Comparison of ENCODE assay signal across 9 cellular contexts in genomic region chr22:40463727-40464126, GRCh38.
DNase-seq lines count a peak whose midpoint lies in the region; ATAC-seq and TF ChIP-seq lines count a peak whose summit lies in the region.
"Had no signal": no experiment of that assay in that cellular context is flagged by ENCODE, and none has a peak within 500 bp of the region (broad histone marks: within the 10 kb centered on the region; RNA-seq: fewer than 3 reads in every experiment).

No MANE protein-coding gene starts in this region.

- H3K56ac ChIP-seq in H9 (ENCODE audit: insufficient read length, low read depth, low read length) = no peak overlapping the region

- H3K27me3 Mint-ChIP-seq in H9 (ENCODE audit: low read depth) (no peaks in the 10 kb centered on the region), T-helper 17 cell (no peaks in the 10 kb centered on the region)
- no peaks in the 10 kb centered on the region for H3K27me3 Mint-ChIP-seq in central memory CD8-positive, alpha-beta T cell

- H2BK5ac ChIP-seq in H9 (ENCODE audit: insufficient read length, low read length) = no peak overlapping the region

- H2AFZ ChIP-seq in H9 (ENCODE audit: low read length) = no peak overlapping the region

- H2BK20ac ChIP-seq in H9 (ENCODE audit: low read depth, low read length, poor library complexity, severe bottlenecking) = no peak overlapping the region

- H3K27ac ChIP-seq in H9 (ENCODE audit: insufficient read length, low read depth, low read length) = no peak overlapping the region
- H3K27ac ChIP-seq: thoracic aorta had no signal

- H3K23me2 ChIP-seq in H9 (ENCODE audit: insufficient read length, low read depth, low read length, poor library complexity, severe bottlenecking) = no peaks in the 10 kb centered on the region

- no peak overlapping the region for H3K9ac ChIP-seq in H9 (ENCODE audit: extremely low read depth, insufficient read length, low read length)

- no peak overlapping the region for H3K14ac ChIP-seq in H9 (ENCODE audit: insufficient read depth, low read length)

- H2BK120ac ChIP-seq in H9 (ENCODE audit: low read depth, low read length, poor library complexity, severe bottlenecking) = no peak overlapping the region

- no peak overlapping the region for H3K4me2 ChIP-seq in H9 (ENCODE audit: insufficient read depth, insufficient read length, low read length)

- no peak overlapping the region for H4K8ac ChIP-seq in H9 (replicated peaks; ENCODE audit: insufficient read length, low read depth, low read length)

- H3K27me3 ChIP-seq in H9 (ENCODE audit: insufficient read depth, low read length) = no peaks in the 10 kb centered on the region

- H3T11ph ChIP-seq in H9 (ENCODE audit: low read length) = no peak overlapping the region

- no peaks in the 10 kb centered on the region for H4K20me1 ChIP-seq in H9 (ENCODE audit: control insufficient read depth, insufficient read depth, insufficient read length)

- no peak overlapping the region for H4K91ac ChIP-seq in H9 (ENCODE audit: insufficient read length, low read depth, low read length)

- no peaks in the 10 kb centered on the region for H3K79me1 ChIP-seq in H9 (ENCODE audit: insufficient read depth, low read depth, low read length, poor library complexity, severe bottlenecking)

- no peak overlapping the region for H3K18ac ChIP-seq in H9 (ENCODE audit: insufficient read length, low read depth, low read length)

- no CpG with 5 or more reads among the region's 6 CpGs for WGBS in H9 (ENCODE audit: extremely low coverage, insufficient read length, low lambda C conversion rate)

- H3K4me1 Mint-ChIP-seq in H9 (0 out of 4 replicates have a peak, but pooled peaks cover 0 to 2% of the 10 kb centered on the region in 2 experiments), T-helper 17 cell (peaks cover 55% of the 10 kb centered on the region)
- peaks cover 55% of the 10 kb centered on the region for H3K4me1 Mint-ChIP-seq in central memory CD8-positive, alpha-beta T cell

- H3K4me3 Mint-ChIP-seq in H9 (no peak overlapping the region), T-helper 17 cell (peak overlapping the region; percentile 97)
- H3K4me3 Mint-ChIP-seq in central memory CD8-positive, alpha-beta T cell = peak overlapping the region; percentile 92

- ATAC-seq in T-helper 17 cell = peak; percentile 74
- ATAC-seq in central memory CD8-positive, alpha-beta T cell (replicated peaks; ENCODE audit: extremely low read depth, poor library complexity, severe bottlenecking) = peak; percentile 67

- TF ChIP-seq CTCF in H9 (conservative IDR thresholded peaks at IDR 0.05) = no peak

- no peaks in the 10 kb centered on the region for H3K79me2 ChIP-seq in H9 (ENCODE audit: insufficient read depth, low read length)

- DNase-seq in H9 (no peak), T-helper 17 cell (no peak), NCI-H128 (lab: John Stamatoyannopoulos, UW; ENCODE audit: unreplicated experiment) (no peak), COLO668 (lab: John Stamatoyannopoulos, UW; ENCODE audit: unreplicated experiment) (no peak), iPS-NIHi11 (ENCODE audit: low spot score) (no peak), NCI-H69 (lab: John Stamatoyannopoulos, UW) (no peak)
- DNase-seq in central memory CD8-positive, alpha-beta T cell (ENCODE audit: low spot score in 2 of 2) = no peak
- DNase-seq in stimulated activated naive CD4-positive, alpha-beta T cell (lab: John Stamatoyannopoulos, UW) = peak in 4 of 6 experiments; percentile 7 to 70 (median 49)

- H2BK12ac ChIP-seq in H9 (ENCODE audit: insufficient read length, low read depth, low read length) = no peak overlapping the region

- no peak overlapping the region for H2AK5ac ChIP-seq in H9 (ENCODE audit: insufficient read length, low read length)

- no peaks in the 10 kb centered on the region for H3K4me1 ChIP-seq in H9 (ENCODE audit: insufficient read depth, low read length)

- H3K9me3 ChIP-seq in H9 (ENCODE audit: control insufficient read depth, low read depth, low read length) (no peaks in the 10 kb centered on the region), T-helper 17 cell (ENCODE audit: control insufficient read depth, low read length, poor library complexity, severe bottlenecking) (no peaks in the 10 kb centered on the region)
- H3K9me3 ChIP-seq: thoracic aorta had no signal

- H3K23ac ChIP-seq in H9 (ENCODE audit: insufficient read length, low read depth, low read length) = no peak overlapping the region

- H2BK15ac ChIP-seq in H9 (ENCODE audit: low read depth, low read length) = no peak overlapping the region

- H4K5ac ChIP-seq in H9 (ENCODE audit: insufficient read length, low read depth, low read length) = no peak overlapping the region

- H3K4ac ChIP-seq in H9 (ENCODE audit: low read depth, low read length) = no peak overlapping the region

- peak overlapping the region in 2 of 3 experiments; percentile 18 to 69; a peak in 3 of 7 replicates for H3K27ac Mint-ChIP-seq in H9
- peak overlapping the region; percentile 98 for H3K27ac Mint-ChIP-seq in T-helper 17 cell
- H3K27ac Mint-ChIP-seq in central memory CD8-positive, alpha-beta T cell (ENCODE audit: low read depth) = peak overlapping the region; percentile 87

- peaks cover 6 to 14% (median 7%) of the 10 kb centered on the region in 3 experiments; a peak in 6 of 7 replicates for H3K36me3 Mint-ChIP-seq in H9 (ENCODE audit: insufficient read depth in 1 of 3, low read depth in 3 of 3)
- H3K36me3 Mint-ChIP-seq in T-helper 17 cell (ENCODE audit: low read depth) = peaks cover 9% of the 10 kb centered on the region
- H3K36me3 Mint-ChIP-seq in central memory CD8-positive, alpha-beta T cell (ENCODE audit: insufficient read depth) = peaks cover 23% of the 10 kb centered on the region

- no peaks in the 10 kb centered on the region for H3K9me3 Mint-ChIP-seq in H9
- no peaks in the 10 kb centered on the region for H3K9me3 Mint-ChIP-seq in central memory CD8-positive, alpha-beta T cell

Comparison
In these comparisons a context has a peak if more than half of its experiments do, and no peak if none do; other contexts are left out.
1. DNase-seq: peak in stimulated activated naive CD4-positive, alpha-beta T cell (4 of 6); none in H9 (single experiment), T-helper 17 cell (0 of 3), central memory CD8-positive, alpha-beta T cell (0 of 2), NCI-H128 (single experiment), COLO668 (single experiment), iPS-NIHi11 (single experiment) and NCI-H69 (single experiment).
2. H3K27ac Mint-ChIP-seq: peak in every context shown above with its lines; median percentile 98 in T-helper 17 cell; 87 in central memory CD8-positive, alpha-beta T cell; 44 in H9.
3. H3K4me3 Mint-ChIP-seq: peak in T-helper 17 cell (single experiment) and central memory CD8-positive, alpha-beta T cell (single experiment); none in H9 (0 of 2).